Comparison of ENCODE assay signal across 8 cellular contexts in genomic region chr10:125720002-125720382, GRCh38. TPM values are rescaled to one million over a fixed set of nuclear protein-coding genes. Genes with fewer than 3 reads are reported as not detected.
DNase-seq lines count a peak whose midpoint lies in the region; ATAC-seq lines count a peak whose summit lies in the region.

No MANE protein-coding gene starts in this region.

- H3K36me3 Mint-ChIP-seq in CD4-positive, alpha-beta memory T cell = peaks cover 26 to 47% of the 10 kb centered on the region in 2 donors
- peaks cover 52% of the 10 kb centered on the region for H3K36me3 Mint-ChIP-seq in dendritic cell treated with granulocyte-macrophage colony-stimulating factor and Interleukin-4, amounts not matched to agents 40 ng/mL and 50 ng/mL, for 4 days (ENCODE audit: low read depth)
- peaks cover 9 to 26% (median 21%) of the 10 kb centered on the region in 5 donors for H3K36me3 Mint-ChIP-seq in naive thymus-derived CD4-positive, alpha-beta T cell

- no peaks in the 10 kb centered on the region for H3K27me3 ChIP-seq in CD4-positive, alpha-beta memory T cell (ENCODE audit: insufficient read depth, low read length)
- H3K27me3 ChIP-seq in naive thymus-derived CD4-positive, alpha-beta T cell (ENCODE audit: control insufficient read depth in 2 of 2, insufficient read depth in 2 of 2, low read length in 2 of 2) = no peaks in the 10 kb centered on the region

- peak overlapping the region; percentile 94 to 100 (median 99) for H3K4me3 Mint-ChIP-seq in CD4-positive, alpha-beta memory T cell
- H3K4me3 Mint-ChIP-seq in dendritic cell treated with granulocyte-macrophage colony-stimulating factor and Interleukin-4, amounts not matched to agents 40 ng/mL and 50 ng/mL, for 4 days = peak overlapping the region; percentile 90
- H3K4me3 Mint-ChIP-seq in naive thymus-derived CD4-positive, alpha-beta T cell = peak overlapping the region; percentile 89 to 99 (median 98)

- CTCF ChIA-PET in CD4-positive, alpha-beta memory T cell (lab: Charles Lee; ENCODE audit: partially characterized antibody) = no interaction called here
- CTCF ChIA-PET in naive thymus-derived CD4-positive, alpha-beta T cell (lab: Charles Lee) = no interaction called here

- no peak for DNase-seq in CD4-positive, alpha-beta memory T cell
- DNase-seq in Kasumi-1 (lab: John Stamatoyannopoulos, UW) = peak; percentile 14 to 19
- DNase-seq in naive thymus-derived CD4-positive, alpha-beta T cell = no peak
- no peak for DNase-seq in NCI-H446 (lab: John Stamatoyannopoulos, UW)
- DNase-seq in GF-D8 (lab: John Stamatoyannopoulos, UW) = no peak

- H3K4me1 ChIP-seq in CD4-positive, alpha-beta memory T cell (ENCODE audit: insufficient read depth, low read length) = peaks cover 26% of the 10 kb centered on the region
- H3K4me1 ChIP-seq in naive thymus-derived CD4-positive, alpha-beta T cell (ENCODE audit: control insufficient read depth in 2 of 2, insufficient read depth in 2 of 2, low read length in 2 of 2) = peaks cover 20 to 24% of the 10 kb centered on the region in 2 donors

- intact Hi-C loops in CD4-positive, alpha-beta memory T cell (cut with micrococcal nuclease) = no loop called here
- intact Hi-C loops in dendritic cell treated with granulocyte-macrophage colony-stimulating factor and Interleukin-4, amounts not matched to agents 40 ng/mL and 50 ng/mL, for 4 days (cut with micrococcal nuclease) = loop anchor here (2.0 kb wide), 1 partner anchor 561 kb away; no protein-coding TSS in a partner anchor
- intact Hi-C loops in naive thymus-derived CD4-positive, alpha-beta T cell (cut with micrococcal nuclease) = no loop called here

- POLR2A ChIA-PET in CD4-positive, alpha-beta memory T cell (lab: Charles Lee; ENCODE audit: partially characterized antibody) = interaction anchor here (1.0 to 1.5 kb wide), 2 partner anchors 9 to 103 kb away, joined by 3 to 19 read pairs; partner anchors contain the start of genes BCCIP and UROS
- POLR2A ChIA-PET in naive thymus-derived CD4-positive, alpha-beta T cell (lab: Charles Lee) = interaction anchor here (1.0 kb wide), 1 partner anchor 103 kb away, joined by 9 read pairs; the partner anchor contains the start of genes BCCIP and UROS

- H3K9me3 Mint-ChIP-seq in CD4-positive, alpha-beta memory T cell = peaks cover 0 to 10% (median 2%) of the 10 kb centered on the region in 8 donors
- H3K9me3 Mint-ChIP-seq in dendritic cell treated with granulocyte-macrophage colony-stimulating factor and Interleukin-4, amounts not matched to agents 40 ng/mL and 50 ng/mL, for 4 days = no peaks in the 10 kb centered on the region
- H3K9me3 Mint-ChIP-seq in naive thymus-derived CD4-positive, alpha-beta T cell = peaks cover 0 to 15% (median 2%) of the 10 kb centered on the region in 11 donors

- peak overlapping the region; percentile 77 to 94 for H3K4me3 ChIP-seq in CD4-positive, alpha-beta memory T cell (ENCODE audit: low read length in 2 of 2)
- H3K4me3 ChIP-seq in naive thymus-derived CD4-positive, alpha-beta T cell (ENCODE audit: low read length) = peak overlapping the region; percentile 90

- ATAC-seq in naive thymus-derived CD4-positive, alpha-beta T cell = no peak
- ATAC-seq in HG02981 (IDR thresholded peaks at IDR 0.05; ENCODE audit: unreplicated experiment) (no peak), GM21825 (IDR thresholded peaks at IDR 0.05; ENCODE audit: unreplicated experiment) (no peak)

- H3K4me1 Mint-ChIP-seq in CD4-positive, alpha-beta memory T cell = peaks cover 14 to 44% (median 30%) of the 10 kb centered on the region in 4 donors
- H3K4me1 Mint-ChIP-seq in dendritic cell treated with granulocyte-macrophage colony-stimulating factor and Interleukin-4, amounts not matched to agents 40 ng/mL and 50 ng/mL, for 4 days (ENCODE audit: low read depth) = peaks cover 5% of the 10 kb centered on the region
- H3K4me1 Mint-ChIP-seq in naive thymus-derived CD4-positive, alpha-beta T cell = peaks cover 10 to 48% (median 39%) of the 10 kb centered on the region in 7 donors

- peak overlapping the region; percentile 95 to 99 (median 98) for H3K27ac Mint-ChIP-seq in CD4-positive, alpha-beta memory T cell
- peak overlapping the region; percentile 89 for H3K27ac Mint-ChIP-seq in dendritic cell treated with granulocyte-macrophage colony-stimulating factor and Interleukin-4, amounts not matched to agents 40 ng/mL and 50 ng/mL, for 4 days
- H3K27ac Mint-ChIP-seq in naive thymus-derived CD4-positive, alpha-beta T cell = peak overlapping the region; percentile 96 to 99 (median 97)

- no peaks in the 10 kb centered on the region for H3K27me3 Mint-ChIP-seq in CD4-positive, alpha-beta memory T cell
- no peaks in the 10 kb centered on the region for H3K27me3 Mint-ChIP-seq in dendritic cell treated with granulocyte-macrophage colony-stimulating factor and Interleukin-4, amounts not matched to agents 40 ng/mL and 50 ng/mL, for 4 days
- peaks cover 0 to 3% (median 0%) of the 10 kb centered on the region in 5 donors for H3K27me3 Mint-ChIP-seq in naive thymus-derived CD4-positive, alpha-beta T cell

- peaks cover 34% of the 10 kb centered on the region for H3K36me3 ChIP-seq in CD4-positive, alpha-beta memory T cell (ENCODE audit: insufficient read depth, low read length)
- H3K36me3 ChIP-seq in naive thymus-derived CD4-positive, alpha-beta T cell (ENCODE audit: control insufficient read depth in 2 of 3, insufficient read depth in 3 of 3, low read length in 3 of 3) = peaks cover 3 to 38% (median 25%) of the 10 kb centered on the region in 3 experiments

- H3K27ac ChIP-seq in CD4-positive, alpha-beta memory T cell (ENCODE audit: low read depth, low read length) = peak overlapping the region; percentile 90
- peak overlapping the region; percentile 94 for H3K27ac ChIP-seq in naive thymus-derived CD4-positive, alpha-beta T cell (ENCODE audit: low read depth, low read length)

- no peaks in the 10 kb centered on the region for H3K9me3 ChIP-seq in CD4-positive, alpha-beta memory T cell (ENCODE audit: control insufficient read depth in 1 of 2, low read length in 2 of 2)
- no peaks in the 10 kb centered on the region for H3K9me3 ChIP-seq in naive thymus-derived CD4-positive, alpha-beta T cell (ENCODE audit: control insufficient read depth in 2 of 3, low read length in 3 of 3)

RNA-seq across cellular contexts. Expression of gene EDRF1, which starts 0.5 kb away (rescaled TPM):
- 10 to 100 TPM; 56.3 to 57.8 TPM for total RNA-seq in CD4-positive, alpha-beta memory T cell
- 10 to 100 TPM in 1 of 2 donors, 1 to 10 TPM in 1; 9.8 to 11.4 TPM for polyA plus RNA-seq in CD4-positive, alpha-beta memory T cell
- total RNA-seq in naive thymus-derived CD4-positive, alpha-beta T cell = 10 to 100 TPM; 33.8 to 64.4 (median 53.8) TPM
- polyA plus RNA-seq in naive thymus-derived CD4-positive, alpha-beta T cell = 10 to 100 TPM; 11.3 to 13.6 TPM

RNA-seq across cellular contexts. Expression of gene TEX36, which starts 37.0 kb away (rescaled TPM):
- not detected for total RNA-seq in CD4-positive, alpha-beta memory T cell
- not detected for polyA plus RNA-seq in CD4-positive, alpha-beta memory T cell
- not detected for total RNA-seq in naive thymus-derived CD4-positive, alpha-beta T cell
- polyA plus RNA-seq in naive thymus-derived CD4-positive, alpha-beta T cell = not detected

RNA-seq across cellular contexts. Expression of gene MMP21, which starts 55.6 kb away (rescaled TPM):
- total RNA-seq in CD4-positive, alpha-beta memory T cell = under 1 TPM; 0.61 to 0.79 TPM
- not detected for polyA plus RNA-seq in CD4-positive, alpha-beta memory T cell
- under 1 TPM; 0.29 to 0.84 (median 0.40) TPM for total RNA-seq in naive thymus-derived CD4-positive, alpha-beta T cell
- polyA plus RNA-seq in naive thymus-derived CD4-positive, alpha-beta T cell = not detected

Comparison
In these comparisons a context has a peak if more than half of its experiments do, and no peak if none do; other contexts are left out.
1. DNase-seq: peak in Kasumi-1 (2 of 2); none in CD4-positive, alpha-beta memory T cell (0 of 5), naive thymus-derived CD4-positive, alpha-beta T cell (0 of 9), NCI-H446 (0 of 2) and GF-D8 (single experiment).
2. Peak in every context shown above with its lines, with median percentiles within 50 percentile points of each other: H3K27ac Mint-ChIP-seq and H3K4me3 Mint-ChIP-seq.